22 cellular contexts compared by ENCODE assay signal in the genomic region with DNA sequence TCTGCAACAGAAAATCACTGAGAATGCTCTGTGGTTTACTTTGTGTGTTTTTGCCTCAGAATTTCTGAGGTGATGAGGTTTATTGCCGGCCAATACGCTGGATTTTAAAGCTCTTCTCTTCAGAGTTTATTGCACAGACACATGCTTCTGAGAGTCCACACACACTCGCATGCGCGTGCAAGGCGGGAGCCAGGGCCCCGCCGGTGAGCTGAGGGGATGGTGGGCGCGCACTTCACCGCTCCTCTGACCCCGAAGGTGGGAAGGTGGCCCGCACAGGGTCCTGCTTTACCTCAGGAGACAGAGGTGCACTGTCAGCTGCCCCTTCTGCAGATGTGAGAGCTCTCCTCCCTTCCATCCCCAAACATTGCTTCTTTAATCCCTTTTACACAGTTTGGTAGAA.
DNase-seq lines count a peak whose midpoint lies in the region; ATAC-seq, FAIRE-seq and TF ChIP-seq lines count a peak whose summit lies in the region.
"Had no signal": no experiment of that assay in that cellular context is flagged by ENCODE, and none has a peak within 500 bp of the region (broad histone marks: within the 10 kb centered on the region; RNA-seq: fewer than 3 reads in every experiment).

No MANE protein-coding gene starts in this region.

- peak overlapping the region; percentile 47 for H3K56ac ChIP-seq in mesendoderm (ENCODE audit: low read length)

- H3K36me3 Mint-ChIP-seq in GM23338 (ENCODE audit: low read depth) (no peaks in the 10 kb centered on the region), neural progenitor cell (no peaks in the 10 kb centered on the region)
- H3K36me3 Mint-ChIP-seq: CD8-positive, alpha-beta T cell had no signal

- H3K27ac ChIP-seq in GM23338 (ENCODE audit: low read depth), result no peak overlapping the region
- no peak overlapping the region for H3K27ac ChIP-seq in hepatocyte
- H3K27ac ChIP-seq in mesendoderm (ENCODE audit: low read depth, low read length), result no peak overlapping the region
- no peak overlapping the region for H3K27ac ChIP-seq in neural progenitor cell
- no peak overlapping the region for H3K27ac ChIP-seq in kidney (ENCODE audit: low read depth in 2 of 2, low read length in 2 of 2)
- H3K27ac ChIP-seq: 22Rv1; A549; BLaER1 treated with 17β-estradiol and CSF1 and Interleukin-3, amounts not matched to agents 10 nM and 100 nM; C4-2B had no signal

- H3K4me3 ChIP-seq in GM23338 (no peak overlapping the region), hepatocyte (no peak overlapping the region), mesendoderm (ENCODE audit: low read length) (no peak overlapping the region), neural progenitor cell (no peak overlapping the region), BE2C (ENCODE audit: low read depth, low read length) (no peak overlapping the region), kidney (ENCODE audit: low read length in 2 of 2) (no peak overlapping the region)
- H3K4me3 ChIP-seq: A549; BLaER1 treated with 17β-estradiol and CSF1 and Interleukin-3, amounts not matched to agents 10 nM and 100 nM had no signal

- H4K8ac ChIP-seq in mesendoderm (ENCODE audit: low read depth, low read length), result no peak overlapping the region

- H2BK15ac ChIP-seq in mesendoderm (replicated peaks; ENCODE audit: low read depth), result no peak overlapping the region

- H3K9ac ChIP-seq in mesendoderm (ENCODE audit: low read length) (no peak overlapping the region), neural progenitor cell (no peak overlapping the region), kidney (ENCODE audit: low read length in 2 of 2) (no peak overlapping the region)
- H3K9ac ChIP-seq: BLaER1 treated with 17β-estradiol and CSF1 and Interleukin-3, amounts not matched to agents 10 nM and 100 nM had no signal

- H3K4me3 Mint-ChIP-seq in GM23338 (no peak overlapping the region), neural progenitor cell (no peak overlapping the region)
- H3K4me3 Mint-ChIP-seq: CD4-positive, alpha-beta T cell; CD8-positive, alpha-beta T cell had no signal

- H3K4ac ChIP-seq in mesendoderm (ENCODE audit: low read depth, low read length), result peak overlapping the region; percentile 48

- H2AFZ ChIP-seq in GM23338 (peak overlapping the region; percentile 96; the same call in 1 of the 2 replicates), hepatocyte (no peak overlapping the region), neural progenitor cell (replicated peaks) (peak overlapping the region; percentile 87)

- H3K27ac Mint-ChIP-seq in GM23338, result no peak overlapping the region
- no peak overlapping the region for H3K27ac Mint-ChIP-seq in neural progenitor cell
- H3K27ac Mint-ChIP-seq: CD4-positive, alpha-beta T cell; CD8-positive, alpha-beta T cell had no signal

- no peaks in the 10 kb centered on the region for H3K79me1 ChIP-seq in mesendoderm (ENCODE audit: low read length)

- H2AK5ac ChIP-seq in mesendoderm (ENCODE audit: low read length), result no peak overlapping the region

- no peak overlapping the region for H3K23ac ChIP-seq in mesendoderm (ENCODE audit: low read length)

- H3K9me3 ChIP-seq in hepatocyte (ENCODE audit: low read depth) (no peaks in the 10 kb centered on the region), neural progenitor cell (ENCODE audit: low read depth) (no peaks in the 10 kb centered on the region), BE2C (no peaks in the 10 kb centered on the region), kidney (ENCODE audit: control insufficient read depth in 1 of 2, low read length in 2 of 2) (no peaks in the 10 kb centered on the region)
- H3K9me3 ChIP-seq: A549; BLaER1 treated with 17β-estradiol and CSF1 and Interleukin-3, amounts not matched to agents 10 nM and 100 nM; Caco-2 had no signal

- TF ChIP-seq CTCF in GM23338 (conservative IDR thresholded peaks at IDR 0.05; ENCODE audit: low read depth in 2 of 2), result no peak
- TF ChIP-seq CTCF in hepatocyte (IDR thresholded peaks at IDR 0.05; ENCODE audit: poor library complexity), result no peak
- TF ChIP-seq CTCF in neural progenitor cell (IDR thresholded peaks at IDR 0.05), result no peak
- no peak for TF ChIP-seq CTCF in BE2C (IDR thresholded peaks at IDR 0.05; ENCODE audit: low read depth, low read length)
- TF ChIP-seq CTCF in kidney (IDR thresholded peaks at IDR 0.05; ENCODE audit: borderline replicate concordance, extremely low read depth, insufficient read depth), result no peak

- H2BK120ac ChIP-seq in mesendoderm (ENCODE audit: low read depth, low read length), result no peak overlapping the region

- H3F3A ChIP-seq in GM23338 (replicated peaks; ENCODE audit: low read depth), result no peaks in the 10 kb centered on the region
- H3F3A ChIP-seq in neural progenitor cell (ENCODE audit: low read depth), result no peaks in the 10 kb centered on the region

- DNase-seq in GM23338 (ENCODE audit: low spot score), result no peak
- no peak for DNase-seq in hepatocyte (ENCODE audit: low spot score)
- no peak for DNase-seq in mesendoderm
- no peak for DNase-seq in neural progenitor cell (ENCODE audit: low spot score)
- DNase-seq in BE2C, result no peak
- no peak for DNase-seq in mesenteric fat pad (ENCODE audit: low spot score)
- DNase-seq in glomerular visceral epithelial cell (ENCODE audit: extremely low spot score), result no peak
- DNase-seq in kidney, result no peak
- DNase-seq: Caco-2; Calu3; CD4-positive, alpha-beta T cell; CD8-positive, alpha-beta T cell; DMS79 treated with DMSO at 0.1 percent for 48 hours; GF-D8 had no signal

- intact Hi-C loops in kidney (cut with DNase I), result no loop called here

- H3K79me2 ChIP-seq in GM23338 (replicated peaks; ENCODE audit: insufficient read depth) (no peaks in the 10 kb centered on the region), hepatocyte (no peaks in the 10 kb centered on the region), mesendoderm (ENCODE audit: control insufficient read depth, insufficient read depth, low read length) (no peaks in the 10 kb centered on the region), neural progenitor cell (ENCODE audit: low read depth) (no peaks in the 10 kb centered on the region)

- no peak overlapping the region for H2BK5ac ChIP-seq in mesendoderm (ENCODE audit: low read length)

- 62% methylated on average over 13 of the region's 13 CpGs for WGBS in hepatocyte (ENCODE audit: low lambda C conversion rate, missing lambda C conversion rate)
- no CpG with 5 or more reads among the region's 13 CpGs for WGBS in mesendoderm (ENCODE audit: extremely low coverage, insufficient coverage, low lambda C conversion rate)

- no peak for FAIRE-seq in kidney (lab: Jason Lieb, UNC)
- FAIRE-seq: A549, D721Med, G401.6, GM12891, GM19239 had no signal

- peak overlapping the region; percentile 3 for H3K18ac ChIP-seq in mesendoderm (ENCODE audit: low read length)

- H3K4me2 ChIP-seq in GM23338 (no peak overlapping the region), hepatocyte (peak overlapping the region; percentile 15), mesendoderm (ENCODE audit: low read length) (no peak overlapping the region), neural progenitor cell (peak overlapping the region; percentile 4)
- H3K4me2 ChIP-seq: A549; BLaER1 treated with 17β-estradiol and CSF1 and Interleukin-3, amounts not matched to agents 10 nM and 100 nM had no signal

- H4K5ac ChIP-seq in mesendoderm (ENCODE audit: low read length), result no peak overlapping the region

- no peaks in the 10 kb centered on the region for H3K9me2 ChIP-seq in GM23338 (ENCODE audit: insufficient read depth)
- no peaks in the 10 kb centered on the region for H3K9me2 ChIP-seq in hepatocyte (replicated peaks; ENCODE audit: insufficient read depth)

- ATAC-seq in GM23338, result peak; percentile 58
- ATAC-seq: A549; CD8-positive, alpha-beta T cell had no signal

- H3K4me1 Mint-ChIP-seq in GM23338 (peaks cover 14% of the 10 kb centered on the region; the same call in 2 of the 3 replicates), neural progenitor cell (no peaks in the 10 kb centered on the region)

- peaks cover 8% of the 10 kb centered on the region; the same call in 1 of the 2 replicates for H3K4me1 ChIP-seq in GM23338 (ENCODE audit: insufficient read depth)
- H3K4me1 ChIP-seq in hepatocyte (ENCODE audit: insufficient read depth), result peaks cover 6% of the 10 kb centered on the region
- H3K4me1 ChIP-seq in mesendoderm (ENCODE audit: control insufficient read depth, low read depth, low read length), result peaks cover 2% of the 10 kb centered on the region
- peaks cover 21% of the 10 kb centered on the region for H3K4me1 ChIP-seq in neural progenitor cell
- peaks cover 10% of the 10 kb centered on the region for H3K4me1 ChIP-seq in BE2C
- H3K4me1 ChIP-seq in kidney (ENCODE audit: control insufficient read depth in 1 of 2, insufficient read depth in 1 of 2, low read depth in 1 of 2, low read length in 2 of 2), result no peaks in the 10 kb centered on the region
- H3K4me1 ChIP-seq: A549, Caco-2 had no signal

- H3K9me3 Mint-ChIP-seq in GM23338 (peaks cover 3% of the 10 kb centered on the region; the same call in 2 of the 3 replicates), neural progenitor cell (no peaks in the 10 kb centered on the region)
- H3K9me3 Mint-ChIP-seq: CD4-positive, alpha-beta T cell; CD8-positive, alpha-beta T cell had no signal

- H4K20me1 ChIP-seq in GM23338 (replicated peaks; ENCODE audit: insufficient read depth) (no peaks in the 10 kb centered on the region), hepatocyte (ENCODE audit: insufficient read depth, poor library complexity, severe bottlenecking) (no peaks in the 10 kb centered on the region), neural progenitor cell (ENCODE audit: low read depth) (no peaks in the 10 kb centered on the region)
- H4K20me1 ChIP-seq: BLaER1 treated with 17β-estradiol and CSF1 and Interleukin-3, amounts not matched to agents 10 nM and 100 nM had no signal

- H3K27me3 ChIP-seq in GM23338 (ENCODE audit: insufficient read depth), result no peaks in the 10 kb centered on the region
- H3K27me3 ChIP-seq in hepatocyte, result no peaks in the 10 kb centered on the region
- no peaks in the 10 kb centered on the region for H3K27me3 ChIP-seq in mesendoderm (ENCODE audit: insufficient read depth, low read length, poor library complexity)
- H3K27me3 ChIP-seq in neural progenitor cell, result no peaks in the 10 kb centered on the region
- H3K27me3 ChIP-seq in BE2C, result no peaks in the 10 kb centered on the region
- H3K27me3 ChIP-seq: BLaER1 treated with 17β-estradiol and CSF1 and Interleukin-3, amounts not matched to agents 10 nM and 100 nM had no signal

- H3K27me3 Mint-ChIP-seq in GM23338 (ENCODE audit: insufficient read depth, low read depth, poor library complexity) (peaks cover 4% of the 10 kb centered on the region), neural progenitor cell (ENCODE audit: insufficient read depth, low read depth) (peaks cover 3% of the 10 kb centered on the region)

- no peaks in the 10 kb centered on the region for H3K36me3 ChIP-seq in GM23338 (ENCODE audit: insufficient read depth)
- no peaks in the 10 kb centered on the region for H3K36me3 ChIP-seq in hepatocyte (replicated peaks; ENCODE audit: insufficient read depth, low read depth)
- H3K36me3 ChIP-seq in mesendoderm (ENCODE audit: control insufficient read depth, insufficient read depth, low read length), result no peaks in the 10 kb centered on the region
- no peaks in the 10 kb centered on the region for H3K36me3 ChIP-seq in neural progenitor cell
- H3K36me3 ChIP-seq in BE2C, result no peaks in the 10 kb centered on the region
- no peaks in the 10 kb centered on the region for H3K36me3 ChIP-seq in kidney (ENCODE audit: control insufficient read depth in 1 of 2, insufficient read depth in 2 of 2, low read length in 2 of 2)
- H3K36me3 ChIP-seq: BLaER1 treated with 17β-estradiol and CSF1 and Interleukin-3, amounts not matched to agents 10 nM and 100 nM had no signal

Comparison
In these comparisons a context has a peak if more than half of its experiments do, and no peak if none do; other contexts are left out.
1. H3K4me2 ChIP-seq: peak in hepatocyte (single experiment) and neural progenitor cell (single experiment); none in GM23338 (single experiment) and mesendoderm (single experiment).